34 cellular contexts compared by ENCODE assay signal in genomic region chr1:107974090-107974489, GRCh38.
"Had no signal": no experiment of that assay in that cellular context is flagged by ENCODE, and none has a peak within 500 bp of the region (broad histone marks: within the 10 kb centered on the region; RNA-seq: fewer than 3 reads in every experiment).

No MANE protein-coding gene starts in this region.

- H3K4me3 ChIP-seq: MG63 had no signal

- H3K36me3 ChIP-seq: MG63 had no signal

- H3K9me3 ChIP-seq: MG63 had no signal

- DNase-seq: Karpas-422, Kasumi-1, MG63, MM.1S, MV-4-11, NCI-H1048, NCI-H1092, NCI-H1092 treated with DMSO at 0.1 percent for 48 hours, NCI-H1105, NCI-H1105 treated with DMSO at 0.1 percent for 48 hours, NCI-H1417, NCI-H1417 treated with DMSO at 0.1 percent for 48 hours, NCI-H1436, NCI-H1436 treated with DMSO at 0.1 percent for 48 hours, NCI-H146, NCI-H1694, NCI-H1694 treated with DMSO at 0.1 percent for 48 hours, NCI-H187, NCI-H187 treated with DMSO at 0.1 percent for 48 hours, NCI-H1930, NCI-H2029, NCI-H2029 treated with DMSO at 0.1 percent for 48 hours, NCI-H2081, NCI-H2081 treated with DMSO at 0.1 percent for 48 hours, NCI-H2107, NCI-H2171, NCI-H2171 treated with DMSO at 0.1 percent for 48 hours, NCI-H2227 treated with DMSO at 0.1 percent for 48 hours, NCI-H226, NCI-H345, NCI-H446, NCI-H446 treated with DMSO at 0.1 percent for 48 hours, NCI-H510A, NCI-H510A treated with DMSO at 0.1 percent for 48 hours had no signal
